2 cellular contexts compared by ENCODE assay signal in the genomic region with DNA sequence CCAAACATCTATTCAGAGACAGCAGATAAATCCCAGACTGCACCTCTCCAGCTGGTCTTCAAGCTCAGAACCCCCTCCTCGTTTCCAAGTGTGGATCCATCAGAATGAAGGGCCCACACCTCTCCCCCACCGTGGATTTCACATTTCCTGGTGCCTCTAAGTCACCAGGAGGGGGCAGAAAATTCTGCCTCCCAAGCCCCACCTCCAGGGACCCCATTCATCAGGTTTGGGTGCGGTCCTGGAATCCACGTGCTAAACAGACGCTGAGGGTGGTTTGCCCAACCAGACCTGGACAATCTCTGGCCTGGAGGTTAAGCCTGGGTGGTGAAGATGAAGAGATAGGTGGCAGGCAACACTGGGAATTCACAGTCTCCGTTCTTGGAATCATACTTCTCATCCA.
TF ChIP-seq lines count a peak whose summit lies in the region.

No MANE protein-coding gene starts in this region.

TF ChIP-seq in SK-N-SH, 30 proteins besides CTCF, POLR2A, EP300 and RAD21 (continued from another document):
- TF ChIP-seq, protein P1, sequence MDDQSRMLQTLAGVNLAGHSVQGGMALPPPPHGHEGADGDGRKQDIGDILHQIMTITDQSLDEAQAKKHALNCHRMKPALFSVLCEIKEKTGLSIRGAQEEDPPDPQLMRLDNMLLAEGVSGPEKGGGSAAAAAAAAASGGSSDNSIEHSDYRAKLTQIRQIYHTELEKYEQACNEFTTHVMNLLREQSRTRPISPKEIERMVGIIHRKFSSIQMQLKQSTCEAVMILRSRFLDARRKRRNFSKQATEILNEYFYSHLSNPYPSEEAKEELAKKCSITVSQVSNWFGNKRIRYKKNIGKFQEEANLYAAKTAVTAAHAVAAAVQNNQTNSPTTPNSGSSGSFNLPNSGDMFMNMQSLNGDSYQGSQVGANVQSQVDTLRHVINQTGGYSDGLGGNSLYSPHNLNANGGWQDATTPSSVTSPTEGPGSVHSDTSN (IDR thresholded peaks at IDR 0.05): no peak
- TF ChIP-seq, protein P2, sequence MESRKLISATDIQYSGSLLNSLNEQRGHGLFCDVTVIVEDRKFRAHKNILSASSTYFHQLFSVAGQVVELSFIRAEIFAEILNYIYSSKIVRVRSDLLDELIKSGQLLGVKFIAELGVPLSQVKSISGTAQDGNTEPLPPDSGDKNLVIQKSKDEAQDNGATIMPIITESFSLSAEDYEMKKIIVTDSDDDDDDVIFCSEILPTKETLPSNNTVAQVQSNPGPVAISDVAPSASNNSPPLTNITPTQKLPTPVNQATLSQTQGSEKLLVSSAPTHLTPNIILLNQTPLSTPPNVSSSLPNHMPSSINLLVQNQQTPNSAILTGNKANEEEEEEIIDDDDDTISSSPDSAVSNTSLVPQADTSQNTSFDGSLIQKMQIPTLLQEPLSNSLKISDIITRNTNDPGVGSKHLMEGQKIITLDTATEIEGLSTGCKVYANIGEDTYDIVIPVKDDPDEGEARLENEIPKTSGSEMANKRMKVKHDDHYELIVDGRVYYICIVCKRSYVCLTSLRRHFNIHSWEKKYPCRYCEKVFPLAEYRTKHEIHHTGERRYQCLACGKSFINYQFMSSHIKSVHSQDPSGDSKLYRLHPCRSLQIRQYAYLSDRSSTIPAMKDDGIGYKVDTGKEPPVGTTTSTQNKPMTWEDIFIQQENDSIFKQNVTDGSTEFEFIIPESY (IDR thresholded peaks at IDR 0.05; ENCODE audit: borderline replicate concordance, low read depth): no peak
- no peak for TF ChIP-seq MXI1 (IDR thresholded peaks at IDR 0.05; ENCODE audit: low read depth, low read length)
- TF ChIP-seq SIN3A (IDR thresholded peaks at IDR 0.05; ENCODE audit: borderline replicate concordance, low read depth, low read length): no peak
- TF ChIP-seq MEF2A (IDR thresholded peaks at IDR 0.05; ENCODE audit: borderline replicate concordance, low read depth): no peak
- TF ChIP-seq, protein P3, sequence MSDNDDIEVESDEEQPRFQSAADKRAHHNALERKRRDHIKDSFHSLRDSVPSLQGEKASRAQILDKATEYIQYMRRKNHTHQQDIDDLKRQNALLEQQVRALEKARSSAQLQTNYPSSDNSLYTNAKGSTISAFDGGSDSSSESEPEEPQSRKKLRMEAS (IDR thresholded peaks at IDR 0.05; ENCODE audit: low read depth): no peak
- no peak for TF ChIP-seq GATA2 (CRISPR knock-in tag; IDR thresholded peaks at IDR 0.05)
- no peak for TF ChIP-seq GABPA (IDR thresholded peaks at IDR 0.05; ENCODE audit: low read depth)
- no peak for TF ChIP-seq NRF1 (IDR thresholded peaks at IDR 0.05; ENCODE audit: low read depth, low read length)
- TF ChIP-seq RFX5 (IDR thresholded peaks at IDR 0.05; ENCODE audit: low read length): no peak
- no peak for TF ChIP-seq USF2 (IDR thresholded peaks at IDR 0.05; ENCODE audit: borderline replicate concordance, low read depth, low read length)
- TF ChIP-seq RCOR1 (IDR thresholded peaks at IDR 0.05; ENCODE audit: low read length): no peak
- TF ChIP-seq NFIC (IDR thresholded peaks at IDR 0.05; ENCODE audit: borderline replicate concordance): no peak

TF ChIP-seq in SK-N-SH treated with all-trans-retinoic acid at 6 μM for 48 hours, 23 proteins besides CTCF, POLR2A, EP300 and RAD21 (continued from another document):
- no peak for TF ChIP-seq PATZ1 (CRISPR knock-in tag; IDR thresholded peaks at IDR 0.05; ENCODE audit: borderline replicate concordance)
- TF ChIP-seq, protein P4, sequence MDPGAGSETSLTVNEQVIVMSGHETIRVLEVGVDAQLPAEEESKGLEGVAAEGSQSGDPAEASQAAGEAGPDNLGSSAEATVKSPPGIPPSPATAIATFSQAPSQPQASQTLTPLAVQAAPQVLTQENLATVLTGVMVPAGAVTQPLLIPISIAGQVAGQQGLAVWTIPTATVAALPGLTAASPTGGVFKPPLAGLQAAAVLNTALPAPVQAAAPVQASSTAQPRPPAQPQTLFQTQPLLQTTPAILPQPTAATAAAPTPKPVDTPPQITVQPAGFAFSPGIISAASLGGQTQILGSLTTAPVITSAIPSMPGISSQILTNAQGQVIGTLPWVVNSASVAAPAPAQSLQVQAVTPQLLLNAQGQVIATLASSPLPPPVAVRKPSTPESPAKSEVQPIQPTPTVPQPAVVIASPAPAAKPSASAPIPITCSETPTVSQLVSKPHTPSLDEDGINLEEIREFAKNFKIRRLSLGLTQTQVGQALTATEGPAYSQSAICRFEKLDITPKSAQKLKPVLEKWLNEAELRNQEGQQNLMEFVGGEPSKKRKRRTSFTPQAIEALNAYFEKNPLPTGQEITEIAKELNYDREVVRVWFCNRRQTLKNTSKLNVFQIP (CRISPR knock-in tag; IDR thresholded peaks at IDR 0.05; ENCODE audit: borderline replicate concordance, low read depth): no peak
- no peak for TF ChIP-seq CSDC2 (CRISPR knock-in tag; IDR thresholded peaks at IDR 0.05)
- TF ChIP-seq ZNF70 (CRISPR knock-in tag; IDR thresholded peaks at IDR 0.05): no peak
- no peak for TF ChIP-seq TCF4 (CRISPR knock-in tag; IDR thresholded peaks at IDR 0.05; ENCODE audit: borderline replicate concordance)
- no peak for TF ChIP-seq CSRNP3 (CRISPR knock-in tag; IDR thresholded peaks at IDR 0.05)
- TF ChIP-seq ZFP3 (CRISPR knock-in tag; IDR thresholded peaks at IDR 0.05): no peak
- no peak for TF ChIP-seq GLIS3 (CRISPR knock-in tag; IDR thresholded peaks at IDR 0.05)
- TF ChIP-seq, protein P5, sequence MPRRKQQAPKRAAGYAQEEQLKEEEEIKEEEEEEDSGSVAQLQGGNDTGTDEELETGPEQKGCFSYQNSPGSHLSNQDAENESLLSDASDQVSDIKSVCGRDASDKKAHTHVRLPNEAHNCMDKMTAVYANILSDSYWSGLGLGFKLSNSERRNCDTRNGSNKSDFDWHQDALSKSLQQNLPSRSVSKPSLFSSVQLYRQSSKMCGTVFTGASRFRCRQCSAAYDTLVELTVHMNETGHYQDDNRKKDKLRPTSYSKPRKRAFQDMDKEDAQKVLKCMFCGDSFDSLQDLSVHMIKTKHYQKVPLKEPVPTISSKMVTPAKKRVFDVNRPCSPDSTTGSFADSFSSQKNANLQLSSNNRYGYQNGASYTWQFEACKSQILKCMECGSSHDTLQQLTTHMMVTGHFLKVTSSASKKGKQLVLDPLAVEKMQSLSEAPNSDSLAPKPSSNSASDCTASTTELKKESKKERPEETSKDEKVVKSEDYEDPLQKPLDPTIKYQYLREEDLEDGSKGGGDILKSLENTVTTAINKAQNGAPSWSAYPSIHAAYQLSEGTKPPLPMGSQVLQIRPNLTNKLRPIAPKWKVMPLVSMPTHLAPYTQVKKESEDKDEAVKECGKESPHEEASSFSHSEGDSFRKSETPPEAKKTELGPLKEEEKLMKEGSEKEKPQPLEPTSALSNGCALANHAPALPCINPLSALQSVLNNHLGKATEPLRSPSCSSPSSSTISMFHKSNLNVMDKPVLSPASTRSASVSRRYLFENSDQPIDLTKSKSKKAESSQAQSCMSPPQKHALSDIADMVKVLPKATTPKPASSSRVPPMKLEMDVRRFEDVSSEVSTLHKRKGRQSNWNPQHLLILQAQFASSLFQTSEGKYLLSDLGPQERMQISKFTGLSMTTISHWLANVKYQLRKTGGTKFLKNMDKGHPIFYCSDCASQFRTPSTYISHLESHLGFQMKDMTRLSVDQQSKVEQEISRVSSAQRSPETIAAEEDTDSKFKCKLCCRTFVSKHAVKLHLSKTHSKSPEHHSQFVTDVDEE (CRISPR knock-in tag; IDR thresholded peaks at IDR 0.05): no peak
- no peak for TF ChIP-seq ZC3H10 (CRISPR knock-in tag; IDR thresholded peaks at IDR 0.05)
- TF ChIP-seq TOX (CRISPR knock-in tag; IDR thresholded peaks at IDR 0.05; ENCODE audit: borderline replicate concordance): no peak
